ENCODE assay signal across 8 cellular contexts in the genomic region with DNA sequence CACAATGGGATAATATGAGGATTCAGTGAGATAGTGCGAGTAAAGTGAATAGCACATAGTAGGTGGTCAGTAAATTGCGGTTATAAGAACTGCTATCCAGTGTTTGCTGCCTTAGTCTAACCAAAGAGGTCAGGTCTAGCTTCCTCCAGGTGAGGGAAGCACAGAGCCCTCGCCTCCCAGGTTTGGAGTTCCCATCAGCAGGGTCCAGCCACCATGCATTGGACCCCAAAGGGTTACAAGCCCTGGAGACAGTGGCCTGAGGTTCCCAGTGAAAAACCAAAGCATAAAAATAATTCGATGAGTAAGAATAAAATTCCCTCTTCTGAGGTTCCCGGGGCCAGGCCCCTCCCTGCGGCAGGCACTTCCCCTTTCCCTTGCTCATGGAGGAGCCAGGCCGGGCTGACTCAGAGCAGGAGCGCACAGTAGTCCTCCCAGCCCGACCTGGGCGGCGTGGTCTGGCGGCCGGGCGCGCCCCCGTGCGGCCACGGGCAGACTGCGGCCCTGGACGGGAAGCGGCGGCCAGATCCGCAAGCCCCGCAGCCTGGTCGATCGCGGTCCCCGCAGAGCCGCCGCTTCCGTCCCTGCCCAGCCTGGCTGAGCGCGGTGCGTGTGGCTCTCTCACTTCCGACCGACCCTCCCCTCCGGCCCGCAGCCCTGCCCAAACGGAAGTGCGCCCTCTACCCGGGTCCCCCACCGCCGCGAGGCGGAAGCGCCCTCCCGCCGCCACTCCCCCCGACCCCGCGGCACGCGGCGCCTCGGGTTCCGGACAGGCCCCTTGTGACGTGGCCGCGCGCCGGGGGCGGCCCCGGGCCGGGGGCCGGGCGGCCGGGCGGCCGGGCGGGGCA. TPM values are rescaled to one million over a fixed set of nuclear protein-coding genes. Genes with fewer than 3 reads are reported as not detected.
DNase-seq lines count a peak whose midpoint lies in the region; ATAC-seq, FAIRE-seq and TF ChIP-seq lines count a peak whose summit lies in the region.

Gene SLC39A13, plus strand, starts transcription at position 845 of the 845 bp plus-strand sequence. CDS start 1,505 bp downstream, outside the sequence.

- peak within 1 kb of the TSS; percentile 96 for H3K27ac Mint-ChIP-seq in activated naive CD8-positive, alpha-beta T cell treated with anti-CD3 and anti-CD28 coated beads, Interleukin-2, amount 10 ng/mL, durations not matched to agents 7 days and 5 days

- 1% methylated on average over 50 to 70 of the region's 70 CpGs for WGBS in pancreas, 2 donors
- WGBS in thyroid gland, 2 donors: 2 to 14% methylated on average over 5 to 39 of the region's 70 CpGs

- ATAC-seq in HG02759 (IDR thresholded peaks at IDR 0.05; ENCODE audit: unreplicated experiment): peak; percentile 89
- peak; percentile 80 for ATAC-seq in activated naive CD8-positive, alpha-beta T cell treated with anti-CD3 and anti-CD28 coated beads, Interleukin-2, amount 10 ng/mL, durations not matched to agents 7 days and 5 days (ENCODE audit: low read depth)
- peak; percentile 90 to 94 (median 92) for ATAC-seq in pancreas

- DNase-seq in NCI-H1105 treated with DMSO at 0.1 percent for 48 hours (lab: John Stamatoyannopoulos, UW) (peak; percentile 87), head of caudate nucleus (peak; percentile 76 to 97 (median 94)), pancreas (peak; percentile 94 to 98 (median 96)), thyroid gland (peak; percentile 92 to 94)
- peak; percentile 98 for DNase-seq in activated naive CD8-positive, alpha-beta T cell treated with anti-CD3 and anti-CD28 coated beads, Interleukin-2, amount 10 ng/mL, durations not matched to agents 7 days and 5 days

- no peaks in the 10 kb centered on the region for H3K36me3 Mint-ChIP-seq in activated naive CD8-positive, alpha-beta T cell treated with anti-CD3 and anti-CD28 coated beads, Interleukin-2, amount 10 ng/mL, durations not matched to agents 7 days and 5 days

- peak in 1 of 2 donors; percentile 92 for TF ChIP-seq POLR2A in thyroid gland (IDR thresholded peaks at IDR 0.05)

- H3K4me1 Mint-ChIP-seq in activated naive CD8-positive, alpha-beta T cell treated with anti-CD3 and anti-CD28 coated beads, Interleukin-2, amount 10 ng/mL, durations not matched to agents 7 days and 5 days: peaks cover 12% of the 10 kb centered on the region

- peak within 1 kb of the TSS; percentile 67 for H3K4me3 ChIP-seq in SU-DHL-6 (ENCODE audit: insufficient read depth, low read length, poor library complexity, severe bottlenecking)
- peak within 1 kb of the TSS; percentile 57 to 75 (median 66) for H3K4me3 ChIP-seq in pancreas
- H3K4me3 ChIP-seq in thyroid gland (replicated peaks in 1 of 3): peak within 1 kb of the TSS; percentile 29 to 84 (median 61)

- H3K36me3 ChIP-seq in SU-DHL-6 (ENCODE audit: low read length): no peaks in the 10 kb centered on the region
- H3K36me3 ChIP-seq in pancreas: no peaks in the 10 kb centered on the region
- no peaks in the 10 kb centered on the region for H3K36me3 ChIP-seq in thyroid gland

- H3K9me2 ChIP-seq in SU-DHL-6 (replicated peaks; ENCODE audit: insufficient read depth, low read length): no peaks in the 10 kb centered on the region

- peak within 1 kb of the TSS; percentile 92 for H3K4me2 ChIP-seq in SU-DHL-6 (ENCODE audit: low read depth, low read length, poor library complexity, severe bottlenecking)

- FAIRE-seq in pancreas (lab: Jason Lieb, UNC): no peak

- peaks cover 28% of the 10 kb centered on the region for H3F3A ChIP-seq in SU-DHL-6 (ENCODE audit: insufficient read depth)

- peak within 1 kb of the TSS; percentile 97 for H3K4me3 Mint-ChIP-seq in activated naive CD8-positive, alpha-beta T cell treated with anti-CD3 and anti-CD28 coated beads, Interleukin-2, amount 10 ng/mL, durations not matched to agents 7 days and 5 days

- H3K9me3 Mint-ChIP-seq in activated naive CD8-positive, alpha-beta T cell treated with anti-CD3 and anti-CD28 coated beads, Interleukin-2, amount 10 ng/mL, durations not matched to agents 7 days and 5 days: no peaks in the 10 kb centered on the region

- H3K9me3 ChIP-seq in SU-DHL-6 (ENCODE audit: insufficient read depth, low read length) (no peaks in the 10 kb centered on the region), pancreas (no peaks in the 10 kb centered on the region), thyroid gland (no peaks in the 10 kb centered on the region)

- H3K4me1 ChIP-seq in pancreas: peaks cover 11 to 19% (median 14%) of the 10 kb centered on the region in 3 donors
- H3K4me1 ChIP-seq in thyroid gland: peaks cover 22 to 32% of the 10 kb centered on the region in 2 donors

- no peaks in the 10 kb centered on the region for H3K79me2 ChIP-seq in SU-DHL-6 (ENCODE audit: insufficient read depth, low read length)

- H3K27me3 ChIP-seq in SU-DHL-6 (ENCODE audit: low read length): no peaks in the 10 kb centered on the region
- H3K27me3 ChIP-seq in pancreas: no peaks in the 10 kb centered on the region
- H3K27me3 ChIP-seq in thyroid gland: no peaks in the 10 kb centered on the region

- peak within 1 kb of the TSS; percentile 92 for H2AFZ ChIP-seq in SU-DHL-6 (ENCODE audit: low read depth, low read length, severe bottlenecking)

- H3K9ac ChIP-seq in SU-DHL-6 (ENCODE audit: low read length): peak within 1 kb of the TSS; percentile 75

- H3K27ac ChIP-seq in SU-DHL-6 (ENCODE audit: low read depth, low read length) (peak within 1 kb of the TSS; percentile 82), pancreas (peak within 1 kb of the TSS; percentile 75 to 95 (median 90)), thyroid gland (peak within 1 kb of the TSS; percentile 87 to 96 (median 95))

- POLR2A ChIA-PET in activated naive CD8-positive, alpha-beta T cell treated with anti-CD3 and anti-CD28 coated beads, Interleukin-2, amount 10 ng/mL, durations not matched to agents 7 days and 5 days (lab: Charles Lee): interaction anchor here (0.6 to 1.6 kb wide), 7 partner anchors 8 to 193 kb away, joined by 3 to 6 read pairs (median 5); partner anchors contain the start of gene DDB2

- no peaks in the 10 kb centered on the region for H3K27me3 Mint-ChIP-seq in activated naive CD8-positive, alpha-beta T cell treated with anti-CD3 and anti-CD28 coated beads, Interleukin-2, amount 10 ng/mL, durations not matched to agents 7 days and 5 days

- TF ChIP-seq CTCF in GM12874 (IDR thresholded peaks at IDR 0.05; ENCODE audit: insufficient read depth, low read depth, low read length) (peak; percentile 88), SU-DHL-6 (IDR thresholded peaks at IDR 0.05; ENCODE audit: insufficient read depth, low read length, poor library complexity, severe bottlenecking) (peak; percentile 88), pancreas (IDR thresholded peaks at IDR 0.05) (peak; percentile 59 to 78 (median 68)), thyroid gland (IDR thresholded peaks at IDR 0.05) (peak; percentile 42 to 96 (median 76))

- intact Hi-C loops in head of caudate nucleus (cut with DNase I) (loop anchor here (1.0 to 5.0 kb wide), 2 partner anchors 18 to 169 kb away; partner anchors contain the start of genes KBTBD4, NDUFS3 and PSMC3), pancreas (cut with DNase I) (no loop called here), thyroid gland (cut with DNase I) (no loop called here)

- H4K20me1 ChIP-seq in SU-DHL-6 (ENCODE audit: low read depth, low read length): no peaks in the 10 kb centered on the region

RNA-seq across cellular contexts. Expression of gene SLC39A13, which starts in this region (rescaled TPM):
- 10 to 100 TPM; 33.1 to 38.2 TPM for total RNA-seq in activated naive CD8-positive, alpha-beta T cell treated with anti-CD3 and anti-CD28 coated beads, Interleukin-2, amount 10 ng/mL, durations not matched to agents 7 days and 5 days
- total RNA-seq in pancreas: 10 to 100 TPM; 14.6 to 28.5 (median 19.3) TPM
- polyA plus RNA-seq in pancreas: 10 to 100 TPM; 52.6 to 55.6 TPM
- 10 to 100 TPM; 51.3 to 84.3 (median 66.8) TPM for total RNA-seq in thyroid gland

Comparison
In these comparisons a context has a peak if more than half of its experiments do, and no peak if none do; other contexts are left out.
1. Peak in every context shown above with its lines: DNase-seq, ATAC-seq, H3K4me3 ChIP-seq and H3K27ac ChIP-seq.